ENCODE assay signal across 8 cellular contexts in the genomic region with DNA sequence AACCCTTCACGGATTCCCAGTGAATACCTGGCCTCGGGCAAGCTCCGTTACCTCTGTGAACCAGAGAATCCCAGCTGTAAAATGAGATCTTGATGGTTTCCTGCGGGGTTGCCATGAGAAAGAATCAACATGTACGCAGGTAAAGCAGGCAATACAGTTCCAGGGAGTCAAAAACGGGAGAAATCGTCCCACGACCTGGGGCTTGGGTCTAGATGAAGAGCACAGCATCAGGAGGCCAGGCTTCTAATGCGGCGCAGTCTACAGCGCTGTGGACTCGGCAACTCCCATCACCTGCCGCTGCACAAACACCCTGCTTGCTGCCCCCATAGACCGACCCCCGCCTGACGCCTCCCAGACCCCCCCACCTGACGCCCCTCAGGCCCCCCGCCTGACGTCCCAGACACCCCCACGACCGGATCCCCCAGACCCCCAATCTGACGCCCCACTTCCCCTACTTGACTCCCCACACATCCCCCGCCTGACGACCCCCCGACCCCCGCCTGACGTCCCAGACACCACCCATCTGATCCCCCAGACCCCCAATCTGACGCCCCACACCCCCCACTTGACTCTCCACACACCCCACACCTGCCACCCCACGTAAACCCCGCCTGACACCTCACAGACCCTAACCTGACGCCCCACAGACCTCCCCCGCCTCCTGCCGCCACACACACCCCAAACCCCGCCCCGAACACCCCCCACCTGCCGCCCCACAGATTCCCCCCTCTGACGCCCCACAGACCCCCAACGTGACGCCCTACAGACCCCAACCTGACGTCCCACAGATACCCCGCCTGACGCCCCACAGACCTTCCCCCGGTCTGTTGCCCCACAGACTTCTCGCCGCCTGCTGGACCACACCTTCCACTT. TPM values are rescaled to one million over a fixed set of nuclear protein-coding genes. Genes with fewer than 3 reads are reported as not detected.
DNase-seq lines count a peak whose midpoint lies in the region; ATAC-seq, FAIRE-seq and TF ChIP-seq lines count a peak whose summit lies in the region.

No MANE protein-coding gene starts in this region.

- H3K4me3 ChIP-seq in Caco-2 (ENCODE audit: low read depth, low read length) (peak overlapping the region; percentile 71), keratinocyte (ENCODE audit: control insufficient read depth in 2 of 3, extremely low read depth in 1 of 3, insufficient read depth in 2 of 3, low read depth in 1 of 3, low read length in 3 of 3) (peak overlapping the region; percentile 51 to 56 (median 53))

- no peaks in the 10 kb centered on the region for H4K20me1 ChIP-seq in keratinocyte (ENCODE audit: control insufficient read depth, extremely low read depth, insufficient read depth, low read length)

- H3K4me3 Mint-ChIP-seq in Caco-2 (ENCODE audit: unreplicated experiment) (peak overlapping the region; percentile 73), brain (peak overlapping the region; percentile 93 to 98 (median 97))

- no peaks in the 10 kb centered on the region for H3K27me3 Mint-ChIP-seq in Caco-2 (ENCODE audit: insufficient read depth, unreplicated experiment)
- H3K27me3 Mint-ChIP-seq in brain = peaks cover 5% of the 10 kb centered on the region

- peak overlapping the region; percentile 14 for H2AFZ ChIP-seq in keratinocyte (ENCODE audit: control insufficient read depth, low read length)

- peak overlapping the region; percentile 15 for H3K27ac ChIP-seq in keratinocyte (ENCODE audit: control insufficient read depth, insufficient read depth, low read length)
- peak overlapping the region; percentile 36 for H3K27ac ChIP-seq in temporal lobe (ENCODE audit: low read depth, low read length)

- H3K4me2 ChIP-seq in keratinocyte (ENCODE audit: control insufficient read depth, extremely low read depth, insufficient read depth, low read depth, low read length) = peak overlapping the region; percentile 82

- dilution Hi-C loops in keratinocyte (cut with MboI; ENCODE audit: extremely low pct_ligation_motif_present, low sequenced_read_pairs) = no loop called here

- peaks cover 33% of the 10 kb centered on the region for H3K79me2 ChIP-seq in keratinocyte (ENCODE audit: control insufficient read depth, insufficient read depth, low read length)

- intact Hi-C loops in Caco-2 (cut with micrococcal nuclease; ENCODE audit: unreplicated experiment) = loop anchor here (1.0 kb wide), 1 partner anchor 38 kb away; no protein-coding TSS in a partner anchor

- no peaks in the 10 kb centered on the region for H3K9me3 Mint-ChIP-seq in Caco-2 (ENCODE audit: unreplicated experiment)
- peaks cover 0 to 3% (median 0%) of the 10 kb centered on the region in 5 experiments for H3K9me3 Mint-ChIP-seq in brain

- ATAC-seq in HG02970 (IDR thresholded peaks at IDR 0.05; ENCODE audit: low FRiP score, unreplicated experiment) = no peak

- H3K9me1 ChIP-seq in keratinocyte (ENCODE audit: control insufficient read depth, extremely low read depth, insufficient read depth, low read length) = no peaks in the 10 kb centered on the region

- DNase-seq in Caco-2 (no peak), NCI-H146 (lab: John Stamatoyannopoulos, UW) (peak; percentile 55), keratinocyte (ENCODE audit: low read depth, low spot score) (no peak), GDM1 (lab: John Stamatoyannopoulos, UW) (no peak)
- no peak for DNase-seq in activated CD8-positive, alpha-beta memory T cell treated with anti-CD3 and anti-CD28 coated beads for 24 hours

- H3K9me3 ChIP-seq in Caco-2 = no peaks in the 10 kb centered on the region
- H3K9me3 ChIP-seq in keratinocyte (ENCODE audit: control insufficient read depth, low read depth, low read length) = no peaks in the 10 kb centered on the region

- H3K4me1 Mint-ChIP-seq in Caco-2 (ENCODE audit: low read depth, unreplicated experiment) (peaks cover 7% of the 10 kb centered on the region), brain (peaks cover 60% of the 10 kb centered on the region)

- CTCF ChIA-PET in Caco-2 (lab: Charles Lee) = no interaction called here

- H3K27me3 ChIP-seq in Caco-2 (replicated peaks; ENCODE audit: control insufficient read depth, insufficient read depth, low read length) = no peaks in the 10 kb centered on the region
- no peaks in the 10 kb centered on the region for H3K27me3 ChIP-seq in keratinocyte (ENCODE audit: control insufficient read depth, extremely low read depth, insufficient read depth, low read length)

- H3K36me3 Mint-ChIP-seq in Caco-2 (ENCODE audit: insufficient read depth, unreplicated experiment) (peaks cover 12% of the 10 kb centered on the region), brain (peaks cover 19% of the 10 kb centered on the region)

- POLR2A ChIA-PET in Caco-2 (lab: Charles Lee) = no interaction called here

- no peak for TF ChIP-seq CTCF in Caco-2 (IDR thresholded peaks at IDR 0.05; ENCODE audit: insufficient read depth in 1 of 2, low read depth in 1 of 2, low read length in 1 of 2, severe bottlenecking in 1 of 2, unreplicated experiment in 1 of 2)
- no peak for TF ChIP-seq CTCF in brain (conservative IDR thresholded peaks at IDR 0.05)
- TF ChIP-seq CTCF in keratinocyte (optimal IDR thresholded peaks at IDR 0.05 in 1 of 3, IDR thresholded peaks at IDR 0.05 in 1 of 3, conservative IDR thresholded peaks at IDR 0.05 in 1 of 3; ENCODE audit: extremely low read depth in 1 of 3, insufficient read depth in 2 of 3, low read length in 3 of 3) = no peak

- peak overlapping the region; percentile 55 for H3K9ac ChIP-seq in keratinocyte (ENCODE audit: control insufficient read depth, extremely low read depth, insufficient read depth, low read length)

- no peaks in the 10 kb centered on the region for H3K36me3 ChIP-seq in Caco-2 (ENCODE audit: control insufficient read depth, insufficient read depth, low read length)
- H3K36me3 ChIP-seq in keratinocyte (ENCODE audit: control insufficient read depth in 2 of 2, extremely low read depth in 1 of 2, insufficient read depth in 2 of 2, low read length in 2 of 2) = peaks cover 0 to 6% of the 10 kb centered on the region in 2 experiments

- peaks cover 14% of the 10 kb centered on the region for H3K4me1 ChIP-seq in Caco-2
- H3K4me1 ChIP-seq in keratinocyte (ENCODE audit: control insufficient read depth, extremely low read depth, insufficient read depth, low read length) = peaks cover 22% of the 10 kb centered on the region

- BruUV-seq in Caco-2 (replicated peaks; lab: Mats Ljungman, UMichigan) = no TSS peak

- H3K27ac Mint-ChIP-seq in Caco-2 (ENCODE audit: unreplicated experiment) (peak overlapping the region; percentile 16), brain (peak overlapping the region; percentile 74 to 96 (median 95))

- FAIRE-seq in keratinocyte (lab: Jason Lieb, UNC) = no peak

RNA-seq across cellular contexts. Expression of a gene that starts 0.6 kb away (rescaled TPM):
- total RNA-seq in Caco-2 (2022) (9.0 and 9.6 TPM in 2 replicates), temporal lobe (13.8 TPM)
- polyA plus RNA-seq in brain (ENCODE audit: insufficient read depth, low read depth, low replicate concordance) (2.7 TPM), keratinocyte (8.7 to 16.8 TPM (median 13.6 TPM) in 3 replicates)
- 18.7 TPM for polyA plus RNA-seq in keratinocyte (2011; ENCODE audit: low read depth)
- polyA plus RNA-seq in keratinocyte (2011; cell fraction: cytosol; rRNA removed) = 5.9 and 13.0 TPM in 2 replicates
- 27.1 and 37.1 TPM in 2 replicates for polyA plus RNA-seq in keratinocyte (2011; cell fraction: nucleus; rRNA removed)
- polyA plus RNA-seq in keratinocyte (2012; ENCODE audit: low replicate concordance) = 10.1 and 11.9 TPM in 2 replicates
- 1.8 to 10.6 TPM (median 6.5 TPM) in 3 replicates for polyA minus RNA-seq in keratinocyte
- polyA minus RNA-seq in keratinocyte (2011; cell fraction: cytosol; rRNA and poly(A)+ RNA removed) = 6.9 TPM
- polyA minus RNA-seq in keratinocyte (2011; cell fraction: nucleus; rRNA and poly(A)+ RNA removed) = 9.9 and 19.9 TPM in 2 replicates

RNA-seq across cellular contexts. Expression of a gene that starts 3.4 kb away (rescaled TPM):
- total RNA-seq in Caco-2 (2022) = 9.5 and 9.9 TPM in 2 replicates
- polyA plus RNA-seq in brain (ENCODE audit: insufficient read depth, low read depth, low replicate concordance) = 2.6 TPM
- polyA plus RNA-seq in keratinocyte = 6.1 to 12.8 TPM (median 8.7 TPM) in 3 replicates
- 4.7 TPM for polyA plus RNA-seq in keratinocyte (2011; ENCODE audit: low read depth)
- 3.6 and 8.1 TPM in 2 replicates for polyA plus RNA-seq in keratinocyte (2011; cell fraction: cytosol; rRNA removed)
- 7.5 and 11.6 TPM in 2 replicates for polyA plus RNA-seq in keratinocyte (2011; cell fraction: nucleus; rRNA removed)
- 5.2 and 5.6 TPM in 2 replicates for polyA plus RNA-seq in keratinocyte (2012; ENCODE audit: low replicate concordance)
- 1.2 to 6.3 TPM (median 4.3 TPM) in 3 replicates for polyA minus RNA-seq in keratinocyte
- polyA minus RNA-seq in keratinocyte (2011; cell fraction: cytosol; rRNA and poly(A)+ RNA removed) = 4.4 TPM
- polyA minus RNA-seq in keratinocyte (2011; cell fraction: nucleus; rRNA and poly(A)+ RNA removed) = 7.0 and 11.3 TPM in 2 replicates
- total RNA-seq in temporal lobe = 11.1 TPM

RNA-seq across cellular contexts. Expression of a gene that starts 54.8 kb away (rescaled TPM):
- total RNA-seq in Caco-2 (2022) (0.41 and 0.84 TPM in 2 replicates), temporal lobe (0.74 TPM)
- polyA plus RNA-seq in brain (ENCODE audit: insufficient read depth, low read depth, low replicate concordance) (0.32 TPM), keratinocyte (0.12 to 1.5 TPM (median 1.1 TPM) in 3 replicates)
- polyA plus RNA-seq in keratinocyte (2011; ENCODE audit: low read depth) = 0.76 TPM
- polyA plus RNA-seq in keratinocyte (2011; cell fraction: cytosol; rRNA removed) = 0.05 and 0.18 TPM in 2 replicates
- polyA plus RNA-seq in keratinocyte (2011; cell fraction: nucleus; rRNA removed) = 2.6 and 4.7 TPM in 2 replicates
- polyA plus RNA-seq in keratinocyte (2012; ENCODE audit: low replicate concordance) = 0.28 and 4.1 TPM in 2 replicates
- polyA minus RNA-seq in keratinocyte = 0.90 to 2.0 TPM in 2 of 3 replicates, not detected in the other
- not detected for polyA minus RNA-seq in keratinocyte (2011; cell fraction: cytosol; rRNA and poly(A)+ RNA removed)
- polyA minus RNA-seq in keratinocyte (2011; cell fraction: nucleus; rRNA and poly(A)+ RNA removed) = 2.6 and 7.3 TPM in 2 replicates
